Comparison of ENCODE assay signal across 13 cellular contexts in genomic region chr16:74771656-74772315, GRCh38. TPM values are rescaled to one million over a fixed set of nuclear protein-coding genes. Genes with fewer than 3 reads are reported as not detected.
DNase-seq lines count a peak whose midpoint lies in the region; ATAC-seq, FAIRE-seq and TF ChIP-seq lines count a peak whose summit lies in the region.
"Had no signal": no experiment of that assay in that cellular context is flagged by ENCODE, and none has a peak within 500 bp of the region (broad histone marks: within the 10 kb centered on the region; RNA-seq: fewer than 3 reads in every experiment).

No MANE protein-coding gene starts in this region.

- CTCF ChIA-PET in Calu3 (lab: Charles Lee): interaction anchor here (1.5 kb wide), 1 partner anchor 87 kb away, joined by 3 read pairs; no protein-coding TSS in a partner anchor

- no peaks in the 10 kb centered on the region for H3K27me3 Mint-ChIP-seq in Calu3 (ENCODE audit: unreplicated experiment)

- no TSS peak for BruUV-seq in Calu3 (replicated peaks; lab: Mats Ljungman, UMichigan)

- no peaks in the 10 kb centered on the region for H3K9me3 ChIP-seq in MG63
- H3K9me3 ChIP-seq: psoas muscle, SK-N-SH had no signal

- H3K4me3 ChIP-seq in MG63: no peak overlapping the region
- H3K4me3 ChIP-seq: psoas muscle had no signal

- peak overlapping the region; percentile 86 for H3K4me3 Mint-ChIP-seq in Calu3 (ENCODE audit: low read depth, unreplicated experiment)

- ATAC-seq in HG02759 (IDR thresholded peaks at IDR 0.05; ENCODE audit: unreplicated experiment) (peak; percentile 70), HG03571 (IDR thresholded peaks at IDR 0.05; ENCODE audit: unreplicated experiment) (peak; percentile 55)
- ATAC-seq: left lobe of liver, psoas muscle had no signal

- DNase-seq in Calu3 (no peak), GM19239 (ENCODE audit: insufficient read length, low spot score) (peak; percentile 67), GDM1 (lab: John Stamatoyannopoulos, UW) (no peak), NCI-H2196 (lab: John Stamatoyannopoulos, UW; ENCODE audit: unreplicated experiment) (no peak), inferior parietal cortex (ENCODE audit: extremely low spot score) (no peak), MG63 (no peak)
- DNase-seq: NCI-H345, psoas muscle, SK-N-SH had no signal

- H3K4me1 Mint-ChIP-seq in Calu3 (ENCODE audit: low read depth, unreplicated experiment): peaks cover 35% of the 10 kb centered on the region

- H3K9me3 Mint-ChIP-seq in Calu3 (ENCODE audit: low read depth, unreplicated experiment): no peaks in the 10 kb centered on the region

- intact Hi-C loops in Calu3 (cut with micrococcal nuclease; ENCODE audit: unreplicated experiment): loop anchor here (5.0 kb wide), 1 partner anchor 41 kb away; no protein-coding TSS in a partner anchor

- no peaks in the 10 kb centered on the region for H3K36me3 ChIP-seq in MG63

- peak; percentile 73 for FAIRE-seq in GM19239 (lab: Jason Lieb, UNC)

- H3K27ac Mint-ChIP-seq in Calu3 (ENCODE audit: unreplicated experiment): peak overlapping the region; percentile 12

- no peak for TF ChIP-seq CTCF in Calu3 (IDR thresholded peaks at IDR 0.05; ENCODE audit: unreplicated experiment)

- H3K27me3 ChIP-seq in MG63: peaks cover 5% of the 10 kb centered on the region

- H3K36me3 Mint-ChIP-seq in Calu3 (ENCODE audit: insufficient read depth, unreplicated experiment): peaks cover 63% of the 10 kb centered on the region

RNA-seq across cellular contexts. Expression of gene FA2H, which starts 2.8 kb away (rescaled TPM):
- 74.2 and 122 TPM in 2 replicates for total RNA-seq in Calu3 (2022)
- total RNA-seq in MG63 (2014; rRNA removed; shearing (Covaris generic); ENCODE audit: low replicate concordance): not detected in 2 replicates
- total RNA-seq: fibroblast of lung, left lobe of liver, psoas muscle had no signal

Comparison
In these comparisons a context has a peak if more than half of its experiments do, and no peak if none do; other contexts are left out.
1. RNA of gene FA2H, which starts 2.8 kb away (total RNA-seq): 74.2 to 122 TPM in Calu3; not detected in MG63; every median in the first group is over 10 times any median in the second.